29 cellular contexts compared by ENCODE assay signal in genomic region chr16:9408297-9408696, GRCh38.
"Had no signal": no experiment of that assay in that cellular context is flagged by ENCODE, and none has a peak within 500 bp of the region (broad histone marks: within the 10 kb centered on the region; RNA-seq: fewer than 3 reads in every experiment).

No MANE protein-coding gene starts in this region.

- H3K27ac Mint-ChIP-seq: activated B cell treated with CpG ODN at 0.5 μM for 24 hours; activated CD8-positive, alpha-beta memory T cell treated with anti-CD3 and anti-CD28 coated beads, Interleukin-2, amount 10 ng/mL, durations not matched to agents 7 days and 5 days; activated CD8-positive, alpha-beta T cell treated with anti-CD3 and anti-CD28 coated beads, Interleukin-2, amount 10 ng/mL, durations not matched to agents 7 days and 5 days; activated naive CD4-positive, alpha-beta T cell treated with anti-CD3 and anti-CD28 coated beads, Interleukin-2, amount 50 U/mL, for 72 hours; activated T-helper 2 cell treated with anti-CD3 and anti-CD28 coated beads, Interferon-gamma antibody, Interleukin-2, Interleukin-4, amounts not matched to agents 10 μg/mL and 5 μg/mL and 100 μg/mL, durations not matched to agents 14 hours and 24 hours and 36 hours; dendritic cell treated with granulocyte-macrophage colony-stimulating factor and Interleukin-4, amounts not matched to agents 40 ng/mL and 50 ng/mL, for 4 days; memory B cell; naive thymus-derived CD4-positive, alpha-beta T cell; stimulated activated naive B cell treated with anti-CD40 and anti-IgM and Interleukin-4, amounts not matched to agents 10 μg/mL and 1 μg/mL and 100 μg/mL, for 72 hours; T-helper 1 cell treated with Interleukin-12 subunit alpha and Interleukin-12 subunit beta and Interleukin-4 antibody, amounts not matched to agents 30 μg/mL and 1 μg/mL, for 36 hours had no signal

- H3K27ac ChIP-seq: esophagus muscularis mucosa, foreskin keratinocyte, heart left ventricle, parathyroid adenoma, stomach, thyroid gland, upper lobe of left lung, vagina had no signal

- H3K36me3 Mint-ChIP-seq: activated CD8-positive, alpha-beta memory T cell treated with anti-CD3 and anti-CD28 coated beads, Interleukin-2, amount 10 ng/mL, durations not matched to agents 7 days and 5 days; activated naive CD4-positive, alpha-beta T cell treated with anti-CD3 and anti-CD28 coated beads, Interleukin-2, amount 50 U/mL, for 72 hours; memory B cell; naive thymus-derived CD4-positive, alpha-beta T cell; stimulated activated naive B cell treated with anti-CD40 and anti-IgM and Interleukin-4, amounts not matched to agents 10 μg/mL and 1 μg/mL and 100 μg/mL, for 72 hours had no signal

- H3K4me1 Mint-ChIP-seq: activated B cell treated with CpG ODN at 0.5 μM for 24 hours; activated CD8-positive, alpha-beta memory T cell treated with anti-CD3 and anti-CD28 coated beads, Interleukin-2, amount 10 ng/mL, durations not matched to agents 7 days and 5 days; memory B cell; naive thymus-derived CD4-positive, alpha-beta T cell; stimulated activated naive B cell treated with anti-CD40 and anti-IgM and Interleukin-4, amounts not matched to agents 10 μg/mL and 1 μg/mL and 100 μg/mL, for 72 hours had no signal

- H3K4me3 Mint-ChIP-seq: activated B cell treated with CpG ODN at 0.5 μM for 24 hours; activated CD8-positive, alpha-beta memory T cell treated with anti-CD3 and anti-CD28 coated beads, Interleukin-2, amount 10 ng/mL, durations not matched to agents 7 days and 5 days; activated CD8-positive, alpha-beta T cell treated with anti-CD3 and anti-CD28 coated beads, Interleukin-2, amount 10 ng/mL, durations not matched to agents 7 days and 5 days; dendritic cell treated with granulocyte-macrophage colony-stimulating factor and Interleukin-4, amounts not matched to agents 40 ng/mL and 50 ng/mL, for 4 days; memory B cell; naive thymus-derived CD4-positive, alpha-beta T cell; neural crest cell; stimulated activated naive B cell treated with anti-CD40 and anti-IgM and Interleukin-4, amounts not matched to agents 10 μg/mL and 1 μg/mL and 100 μg/mL, for 72 hours; T-helper 1 cell treated with Interleukin-12 subunit alpha and Interleukin-12 subunit beta and Interleukin-4 antibody, amounts not matched to agents 30 μg/mL and 1 μg/mL, for 36 hours had no signal

- H3K9me3 ChIP-seq: esophagus muscularis mucosa, stomach, thyroid gland, upper lobe of left lung, vagina had no signal

- H3K4me1 ChIP-seq: foreskin keratinocyte, parathyroid adenoma, thyroid gland, vagina had no signal

- H3K27me3 Mint-ChIP-seq: activated CD8-positive, alpha-beta memory T cell treated with anti-CD3 and anti-CD28 coated beads, Interleukin-2, amount 10 ng/mL, durations not matched to agents 7 days and 5 days; dendritic cell treated with granulocyte-macrophage colony-stimulating factor and Interleukin-4, amounts not matched to agents 40 ng/mL and 50 ng/mL, for 4 days had no signal

- H3K4me3 ChIP-seq: esophagus muscularis mucosa, heart left ventricle, stomach, thyroid gland, upper lobe of left lung, vagina had no signal

- ATAC-seq: activated CD8-positive, alpha-beta memory T cell treated with anti-CD3 and anti-CD28 coated beads, Interleukin-2, amount 10 ng/mL, durations not matched to agents 7 days and 5 days; activated CD8-positive, alpha-beta T cell treated with anti-CD3 and anti-CD28 coated beads, Interleukin-2, amount 10 ng/mL, durations not matched to agents 7 days and 5 days; activated naive CD4-positive, alpha-beta T cell treated with anti-CD3 and anti-CD28 coated beads, Interleukin-2, amount 50 U/mL, for 72 hours; foreskin keratinocyte; heart left ventricle; naive thymus-derived CD4-positive, alpha-beta T cell; right cardiac atrium; stimulated activated naive B cell treated with anti-CD40 and anti-IgM and Interleukin-4, amounts not matched to agents 10 μg/mL and 1 μg/mL and 100 μg/mL, for 72 hours had no signal

- DNase-seq: activated B cell treated with CpG ODN at 0.5 μM for 24 hours; activated CD8-positive, alpha-beta memory T cell treated with anti-CD3 and anti-CD28 coated beads, Interleukin-2, amount 10 ng/mL, durations not matched to agents 7 days and 5 days; activated CD8-positive, alpha-beta T cell treated with anti-CD3 and anti-CD28 coated beads, Interleukin-2, amount 10 ng/mL, durations not matched to agents 7 days and 5 days; activated naive CD4-positive, alpha-beta T cell; activated T-cell treated with anti-CD3 and anti-CD28 coated beads, Interleukin-2, amount 50 U/mL, for 48 hours; effector CD4-positive, alpha-beta T cell; foreskin keratinocyte; heart left ventricle; hypothalamus; midbrain; naive thymus-derived CD4-positive, alpha-beta T cell; occipital lobe; right cardiac atrium; stimulated activated CD4-positive, alpha-beta T cell treated with anti-CD3 and anti-CD28 coated beads, Interleukin-15, amount 100 ng/mL, for 24 hours; stimulated activated CD4-positive, alpha-beta T cell treated with anti-CD3 and anti-CD28 coated beads, Interleukin-2, amount 100 ng/mL, for 24 hours; stimulated activated naive B cell treated with anti-CD40 and anti-IgM and Interleukin-4, amounts not matched to agents 10 μg/mL and 1 μg/mL and 100 μg/mL, for 72 hours; stomach; T1000; thyroid gland; upper lobe of left lung had no signal

- H3K36me3 ChIP-seq: esophagus muscularis mucosa, heart left ventricle, stomach, thyroid gland, upper lobe of left lung, vagina had no signal

- H3K27me3 ChIP-seq: esophagus muscularis mucosa, foreskin keratinocyte, heart left ventricle, stomach, thyroid gland, upper lobe of left lung, vagina had no signal
